Comparison of ENCODE assay signal across 8 cellular contexts in genomic region chr19:33740811-33741396, GRCh38. TPM values are rescaled to one million over a fixed set of nuclear protein-coding genes. Genes with fewer than 3 reads are reported as not detected.
DNase-seq lines count a peak whose midpoint lies in the region; ATAC-seq lines count a peak whose summit lies in the region.

No MANE protein-coding gene starts in this region.

- no peaks in the 10 kb centered on the region for H3K27me3 Mint-ChIP-seq in activated naive CD8-positive, alpha-beta T cell treated with anti-CD3 and anti-CD28 coated beads, Interleukin-2, amount 50 U/mL, for 24 hours

- H3K27ac Mint-ChIP-seq in activated naive CD8-positive, alpha-beta T cell treated with anti-CD3 and anti-CD28 coated beads, Interleukin-2, amount 50 U/mL, for 24 hours = no peak overlapping the region

- DNase-seq in DMS53 (lab: John Stamatoyannopoulos, UW) = peak; percentile 34
- peak; percentile 71 for DNase-seq in HuH-7.5 (ENCODE audit: low spot score)
- peak; percentile 10 for DNase-seq in activated naive CD8-positive, alpha-beta T cell treated with anti-CD3 and anti-CD28 coated beads, Interleukin-2, amount 50 U/mL, for 24 hours
- peak; percentile 92 for DNase-seq in left kidney (ENCODE audit: low read depth, low spot score)
- DNase-seq in mesenteric fat pad (ENCODE audit: low spot score) = no peak
- DNase-seq in middle frontal gyrus (ENCODE audit: extremely low spot score, low spot score) = no peak

- H3K4me3 Mint-ChIP-seq in activated naive CD8-positive, alpha-beta T cell treated with anti-CD3 and anti-CD28 coated beads, Interleukin-2, amount 50 U/mL, for 24 hours = no peak overlapping the region

- no peaks in the 10 kb centered on the region for H3K9me3 Mint-ChIP-seq in activated naive CD8-positive, alpha-beta T cell treated with anti-CD3 and anti-CD28 coated beads, Interleukin-2, amount 50 U/mL, for 24 hours

- H3K4me1 Mint-ChIP-seq in activated naive CD8-positive, alpha-beta T cell treated with anti-CD3 and anti-CD28 coated beads, Interleukin-2, amount 50 U/mL, for 24 hours = no peaks in the 10 kb centered on the region

- no peaks in the 10 kb centered on the region for H3K36me3 Mint-ChIP-seq in activated naive CD8-positive, alpha-beta T cell treated with anti-CD3 and anti-CD28 coated beads, Interleukin-2, amount 50 U/mL, for 24 hours (ENCODE audit: low read depth)

- ATAC-seq in activated naive CD8-positive, alpha-beta T cell treated with anti-CD3 and anti-CD28 coated beads, Interleukin-2, amount 50 U/mL, for 24 hours = no peak
- ATAC-seq in HG02678 (IDR thresholded peaks at IDR 0.05; ENCODE audit: unreplicated experiment) (no peak), GM19328 (IDR thresholded peaks at IDR 0.05; ENCODE audit: unreplicated experiment) (no peak)

RNA-seq across cellular contexts. Expression of gene KCTD15, which starts 55.8 kb away (rescaled TPM):
- 18.4 TPM for total RNA-seq in mesenteric fat pad

Comparison
In these comparisons a context has a peak if more than half of its experiments do, and no peak if none do; other contexts are left out.
1. DNase-seq: peak in DMS53 (single experiment), HuH-7.5 (single experiment), activated naive CD8-positive, alpha-beta T cell treated with anti-CD3 and anti-CD28 coated beads, Interleukin-2, amount 50 U/mL, for 24 hours (single experiment) and left kidney (single experiment); none in mesenteric fat pad (single experiment) and middle frontal gyrus (single experiment).